Comparison of ENCODE assay signal across 9 cellular contexts in the genomic region with DNA sequence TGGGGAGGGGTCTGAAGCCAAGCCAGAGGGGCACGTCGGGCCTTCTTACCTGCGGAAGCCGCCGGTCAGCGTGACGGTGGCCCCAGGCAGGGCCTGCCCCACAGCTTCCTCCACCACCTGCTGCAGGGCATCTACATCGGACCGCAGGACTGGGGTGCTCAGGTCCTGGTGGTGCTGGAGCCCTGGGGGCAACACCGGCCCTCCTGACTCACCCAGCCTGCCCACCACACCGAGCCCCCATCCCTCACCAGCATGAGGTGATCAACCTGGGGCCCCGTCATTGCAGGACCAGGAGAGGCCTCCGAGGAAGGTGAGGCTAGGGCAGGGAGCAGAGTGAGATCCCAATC. TPM values are rescaled to one million over a fixed set of nuclear protein-coding genes. Genes with fewer than 3 reads are reported as not detected.
A peak's percentile ranks its signal among the peaks of the same experiment; 100 is the strongest.
DNase-seq lines count a peak whose midpoint lies in the region; ATAC-seq and TF ChIP-seq lines count a peak whose summit lies in the region.
"Had no signal": no experiment of that assay in that cellular context is flagged by ENCODE, and none has a peak within 500 bp of the region (broad histone marks: within the 10 kb centered on the region; RNA-seq: fewer than 3 reads in every experiment).

No MANE protein-coding gene starts in this region.

- ATAC-seq in GM18511 (IDR thresholded peaks at IDR 0.05; ENCODE audit: unreplicated experiment) = peak; percentile 15
- ATAC-seq in stimulated activated naive B cell treated with anti-CD40 and anti-IgM and Interleukin-4, amounts not matched to agents 10 μg/mL and 1 μg/mL and 100 μg/mL, for 72 hours (replicated peaks) = peak; percentile 22 to 26
- ATAC-seq in HG02885 (IDR thresholded peaks at IDR 0.05; ENCODE audit: poor library complexity, unreplicated experiment) = no peak

- H3K4me1 Mint-ChIP-seq in immature natural killer cell = peaks cover 48% of the 10 kb centered on the region in 2 donors
- H3K4me1 Mint-ChIP-seq in stimulated activated naive B cell treated with anti-CD40 and anti-IgM and Interleukin-4, amounts not matched to agents 10 μg/mL and 1 μg/mL and 100 μg/mL, for 72 hours = peaks cover 46 to 87% of the 10 kb centered on the region in 2 donors

- peak overlapping the region; percentile 48 to 70 (median 61) for H3K4me3 Mint-ChIP-seq in immature natural killer cell
- H3K4me3 Mint-ChIP-seq in stimulated activated naive B cell treated with anti-CD40 and anti-IgM and Interleukin-4, amounts not matched to agents 10 μg/mL and 1 μg/mL and 100 μg/mL, for 72 hours = peak overlapping the region; percentile 84 to 87
- H3K4me3 Mint-ChIP-seq: activated CD4-positive, alpha-beta memory T cell treated with anti-CD3 and anti-CD28 coated beads for 36 hours had no signal

- DNase-seq in RWPE1 (ENCODE audit: low spot score) (no peak), immature natural killer cell (no peak), midbrain (lab: John Stamatoyannopoulos, UW) (no peak), NCI-H2171 (lab: John Stamatoyannopoulos, UW) (no peak)
- DNase-seq in stimulated activated naive B cell treated with anti-CD40 and anti-IgM and Interleukin-4, amounts not matched to agents 10 μg/mL and 1 μg/mL and 100 μg/mL, for 72 hours = no peak
- no peak for DNase-seq in activated naive CD4-positive, alpha-beta T cell treated with anti-CD3 and anti-CD28 coated beads, Interleukin-2, amount 50 U/mL, for 16 hours

- peak overlapping the region; percentile 92 to 99 (median 96) for H3K27ac Mint-ChIP-seq in immature natural killer cell
- peak overlapping the region; percentile 99 for H3K27ac Mint-ChIP-seq in stimulated activated naive B cell treated with anti-CD40 and anti-IgM and Interleukin-4, amounts not matched to agents 10 μg/mL and 1 μg/mL and 100 μg/mL, for 72 hours
- H3K27ac Mint-ChIP-seq: activated CD4-positive, alpha-beta memory T cell treated with anti-CD3 and anti-CD28 coated beads for 36 hours had no signal

- H3K36me3 Mint-ChIP-seq in immature natural killer cell = peaks cover 0 to 25% (median 8%) of the 10 kb centered on the region in 3 donors
- H3K36me3 Mint-ChIP-seq in stimulated activated naive B cell treated with anti-CD40 and anti-IgM and Interleukin-4, amounts not matched to agents 10 μg/mL and 1 μg/mL and 100 μg/mL, for 72 hours = peaks cover 36 to 78% of the 10 kb centered on the region in 2 donors

- no peaks in the 10 kb centered on the region for H3K9me3 Mint-ChIP-seq in immature natural killer cell
- no peaks in the 10 kb centered on the region for H3K9me3 Mint-ChIP-seq in stimulated activated naive B cell treated with anti-CD40 and anti-IgM and Interleukin-4, amounts not matched to agents 10 μg/mL and 1 μg/mL and 100 μg/mL, for 72 hours
- H3K9me3 Mint-ChIP-seq: activated CD4-positive, alpha-beta memory T cell treated with anti-CD3 and anti-CD28 coated beads for 36 hours had no signal

- TF ChIP-seq CTCF in RWPE1 (conservative IDR thresholded peaks at IDR 0.05; ENCODE audit: low read depth) = no peak

- H3K27ac ChIP-seq in RWPE1 = peak overlapping the region; percentile 94

- peaks cover 1 to 7% (median 5%) of the 10 kb centered on the region in 3 donors for H3K27me3 Mint-ChIP-seq in immature natural killer cell (ENCODE audit: low read depth in 3 of 3)
- no peaks in the 10 kb centered on the region for H3K27me3 Mint-ChIP-seq in stimulated activated naive B cell treated with anti-CD40 and anti-IgM and Interleukin-4, amounts not matched to agents 10 μg/mL and 1 μg/mL and 100 μg/mL, for 72 hours
- H3K27me3 Mint-ChIP-seq: activated CD4-positive, alpha-beta memory T cell treated with anti-CD3 and anti-CD28 coated beads for 36 hours had no signal

- POLR2A ChIA-PET in RWPE1 (lab: Yijun Ruan, JAX; ENCODE audit: low non-redundant PET) = no interaction called here

- CTCF ChIA-PET in RWPE1 (lab: Yijun Ruan, JAX) = interaction anchor here (0.6 kb wide), 1 partner anchor 104 kb away, joined by 3 read pairs; no protein-coding TSS in a partner anchor

RNA-seq across cellular contexts. Expression of a gene that starts 8.0 kb away (rescaled TPM):
- 10 to 100 TPM in 1 of 3 donors, 1 to 10 TPM in 2; 5.1 to 23.3 (median 7.2) TPM for polyA plus RNA-seq in immature natural killer cell

RNA-seq across cellular contexts. Expression of a gene that starts 9.0 kb away (rescaled TPM):
- polyA plus RNA-seq in immature natural killer cell = not detected

RNA-seq across cellular contexts. Expression of a gene that starts 29.8 kb away (rescaled TPM):
- polyA plus RNA-seq in immature natural killer cell = 100 to 1,000 TPM; 237 to 306 (median 285) TPM

RNA-seq across cellular contexts. Expression of a gene that starts 29.8 kb away (rescaled TPM):
- polyA plus RNA-seq in immature natural killer cell = 1 to 10 TPM in 2 of 3 donors, not detected in 1; 1.5 TPM

RNA-seq across cellular contexts. Expression of a gene that starts 49.0 kb away (rescaled TPM):
- polyA plus RNA-seq in immature natural killer cell = 10 to 100 TPM; 39.8 to 65.7 (median 48.4) TPM
